In the genomic region with DNA sequence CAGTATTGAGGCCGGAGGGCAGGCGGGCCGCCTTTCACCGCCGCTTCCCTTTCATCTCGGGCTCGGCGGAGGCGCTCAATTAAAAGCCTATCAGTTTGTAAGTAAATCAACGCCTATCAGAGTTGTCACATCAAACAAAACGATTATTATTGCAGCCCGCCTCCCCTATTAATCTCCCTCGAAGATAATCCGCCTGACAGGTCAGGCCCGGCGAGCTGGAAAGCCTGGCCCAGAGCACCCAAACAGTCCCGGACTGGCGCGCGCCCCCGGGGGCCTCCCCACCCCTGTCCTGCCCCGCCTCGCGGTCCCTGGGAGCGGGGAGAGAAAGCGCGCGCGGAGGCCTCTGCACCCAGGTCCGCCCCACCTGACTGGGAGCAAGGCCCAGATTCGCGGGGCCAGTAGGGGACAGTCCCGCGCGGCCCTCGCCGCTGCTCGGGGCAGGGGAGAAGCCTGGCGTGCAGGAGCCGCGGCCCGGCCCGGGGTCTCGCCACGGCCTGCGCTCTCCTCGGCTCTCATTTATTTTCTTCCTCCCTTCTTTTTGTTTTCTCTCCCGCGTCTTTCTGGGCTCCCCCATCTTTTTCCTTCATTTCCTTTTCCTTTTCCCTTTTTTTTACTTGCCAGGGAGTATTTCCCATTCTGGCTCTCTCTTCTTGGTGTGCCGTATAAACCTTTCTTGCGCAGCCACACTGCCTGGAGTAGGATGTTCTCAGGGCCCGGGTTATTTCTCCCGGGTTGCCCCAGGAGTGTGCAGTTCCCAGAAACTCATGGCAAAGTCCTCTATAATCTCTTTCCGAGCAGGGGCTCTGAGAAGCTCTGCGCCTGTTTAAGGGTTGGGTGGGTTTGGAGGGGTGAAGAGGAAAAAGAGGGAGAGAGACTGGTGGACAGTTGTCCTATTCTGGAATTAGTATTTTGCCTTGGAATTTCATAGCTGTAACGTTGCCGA, we compare ENCODE assay signal across 1 cellular context.
TF ChIP-seq lines count a peak whose summit lies in the region.

No MANE protein-coding gene starts in this region.

TF ChIP-seq in H1, 55 proteins besides CTCF, POLR2A, EP300 and RAD21:
- no peak; the same call in 1 of the 2 replicates for TF ChIP-seq SUZ12 (IDR thresholded peaks at IDR 0.05; ENCODE audit: low read length)
- TF ChIP-seq CHD1 (IDR thresholded peaks at IDR 0.05; ENCODE audit: low read depth, low read length) = no peak
- TF ChIP-seq TAF7 (optimal IDR thresholded peaks at IDR 0.05; ENCODE audit: borderline replicate concordance, low read depth, low read length) = no peak
